30 cellular contexts compared by ENCODE assay signal in genomic region chr6:17506962-17507361, GRCh38.
"Had no signal": no experiment of that assay in that cellular context is flagged by ENCODE, and none has a peak within 500 bp of the region (broad histone marks: within the 10 kb centered on the region; RNA-seq: fewer than 3 reads in every experiment).

No MANE protein-coding gene starts in this region.

- H3K36me3 Mint-ChIP-seq: activated naive CD4-positive, alpha-beta T cell treated with anti-CD3 and anti-CD28 coated beads, Interleukin-2, amount 10 ng/mL, durations not matched to agents 7 days and 5 days; activated naive CD4-positive, alpha-beta T cell treated with anti-CD3 and anti-CD28 coated beads, Interleukin-2, amount 50 U/mL, for 72 hours; activated naive CD8-positive, alpha-beta T cell treated with anti-CD3 and anti-CD28 coated beads, Interleukin-2, amount 10 ng/mL, durations not matched to agents 7 days and 5 days had no signal

- ATAC-seq: activated CD4-positive, alpha-beta T cell treated with anti-CD3 and anti-CD28 coated beads for 36 hours; activated naive CD4-positive, alpha-beta T cell treated with anti-CD3 and anti-CD28 coated beads, Interleukin-2, amount 50 U/mL, for 72 hours; activated T-cell treated with anti-CD3 and anti-CD28 coated beads, Interleukin-2, amount 50 U/mL, for 72 hours; effector memory CD8-positive, alpha-beta T cell; T-helper 17 cell had no signal

- H3K4me1 Mint-ChIP-seq: activated CD4-positive, alpha-beta memory T cell treated with anti-CD3 and anti-CD28 coated beads, Interleukin-2, amount 10 ng/mL, durations not matched to agents 7 days and 5 days; activated CD4-positive, alpha-beta T cell treated with anti-CD3 and anti-CD28 coated beads for 36 hours; activated CD4-positive, alpha-beta T cell treated with anti-CD3 and anti-CD28 coated beads, Interleukin-2, amount 10 ng/mL, durations not matched to agents 7 days and 5 days; activated naive CD4-positive, alpha-beta T cell treated with anti-CD3 and anti-CD28 coated beads, Interleukin-2, amount 10 ng/mL, durations not matched to agents 7 days and 5 days; activated naive CD8-positive, alpha-beta T cell treated with anti-CD3 and anti-CD28 coated beads, Interleukin-2, amount 10 ng/mL, durations not matched to agents 7 days and 5 days; brain; central memory CD8-positive, alpha-beta T cell; T-helper 17 cell had no signal

- H3K27ac Mint-ChIP-seq: activated CD4-positive, alpha-beta memory T cell treated with anti-CD3 and anti-CD28 coated beads, Interleukin-2, amount 10 ng/mL, durations not matched to agents 7 days and 5 days; activated CD4-positive, alpha-beta T cell treated with anti-CD3 and anti-CD28 coated beads for 36 hours; activated CD4-positive, alpha-beta T cell treated with anti-CD3 and anti-CD28 coated beads, Interleukin-2, amount 10 ng/mL, durations not matched to agents 7 days and 5 days; activated naive CD4-positive, alpha-beta T cell treated with anti-CD3 and anti-CD28 coated beads, Interleukin-2, amount 10 ng/mL, durations not matched to agents 7 days and 5 days; activated naive CD4-positive, alpha-beta T cell treated with anti-CD3 and anti-CD28 coated beads, Interleukin-2, amount 50 U/mL, for 72 hours; activated naive CD8-positive, alpha-beta T cell treated with anti-CD3 and anti-CD28 coated beads, Interleukin-2, amount 10 ng/mL, durations not matched to agents 7 days and 5 days; activated T-cell treated with anti-CD3 and anti-CD28 coated beads, Interleukin-2, amount 50 U/mL, for 24 hours; activated T-cell treated with anti-CD3 and anti-CD28 coated beads, Interleukin-2, amount 50 U/mL, for 72 hours; brain; dendritic cell treated with granulocyte-macrophage colony-stimulating factor and Interleukin-4, amounts not matched to agents 40 ng/mL and 50 ng/mL, for 4 days; effector memory CD8-positive, alpha-beta T cell; T-helper 17 cell; T-helper 2 cell treated with Interferon-gamma antibody and Interleukin-4, amounts not matched to agents 5 μg/mL and 100 μg/mL, for 36 hours had no signal

- H3K27me3 Mint-ChIP-seq: activated CD4-positive, alpha-beta T cell treated with anti-CD3 and anti-CD28 coated beads, Interleukin-2, amount 10 ng/mL, durations not matched to agents 7 days and 5 days; activated naive CD4-positive, alpha-beta T cell treated with anti-CD3 and anti-CD28 coated beads, Interleukin-2, amount 10 ng/mL, durations not matched to agents 7 days and 5 days; brain; dendritic cell treated with granulocyte-macrophage colony-stimulating factor and Interleukin-4, amounts not matched to agents 40 ng/mL and 50 ng/mL, for 4 days had no signal

- H3K4me1 ChIP-seq: ascending aorta, breast epithelium had no signal

- H3K9me3 Mint-ChIP-seq: activated CD4-positive, alpha-beta memory T cell treated with anti-CD3 and anti-CD28 coated beads, Interleukin-2, amount 10 ng/mL, durations not matched to agents 7 days and 5 days; activated CD4-positive, alpha-beta T cell treated with anti-CD3 and anti-CD28 coated beads, Interleukin-2, amount 10 ng/mL, durations not matched to agents 7 days and 5 days; activated naive CD4-positive, alpha-beta T cell treated with anti-CD3 and anti-CD28 coated beads, Interleukin-2, amount 10 ng/mL, durations not matched to agents 7 days and 5 days; activated naive CD4-positive, alpha-beta T cell treated with anti-CD3 and anti-CD28 coated beads, Interleukin-2, amount 50 U/mL, for 72 hours; activated naive CD8-positive, alpha-beta T cell treated with anti-CD3 and anti-CD28 coated beads, Interleukin-2, amount 10 ng/mL, durations not matched to agents 7 days and 5 days; activated T-cell treated with anti-CD3 and anti-CD28 coated beads, Interleukin-2, amount 50 U/mL, for 24 hours; activated T-cell treated with anti-CD3 and anti-CD28 coated beads, Interleukin-2, amount 50 U/mL, for 72 hours; central memory CD8-positive, alpha-beta T cell; dendritic cell treated with granulocyte-macrophage colony-stimulating factor and Interleukin-4, amounts not matched to agents 40 ng/mL and 50 ng/mL, for 4 days; effector memory CD8-positive, alpha-beta T cell; T-helper 2 cell treated with Interferon-gamma antibody and Interleukin-4, amounts not matched to agents 5 μg/mL and 100 μg/mL, for 36 hours had no signal

- H3K27ac ChIP-seq: ascending aorta, breast epithelium, coronary artery had no signal

- H3K36me3 ChIP-seq: breast epithelium had no signal

- H3K4me3 ChIP-seq: ascending aorta, breast epithelium, coronary artery, esophagus muscularis mucosa had no signal

- DNase-seq: activated CD4-positive, alpha-beta memory T cell treated with anti-CD3 and anti-CD28 coated beads, Interleukin-2, amount 10 ng/mL, durations not matched to agents 7 days and 5 days; activated CD4-positive, alpha-beta T cell treated with anti-CD3 and anti-CD28 coated beads for 36 hours; activated CD4-positive, alpha-beta T cell treated with anti-CD3 and anti-CD28 coated beads, Interleukin-2, amount 10 ng/mL, durations not matched to agents 7 days and 5 days; activated CD4-positive, alpha-beta T cell treated with anti-CD3 and anti-CD28 coated beads, Interleukin-2, amount 50 U/mL, for 4 hours; activated CD4-positive, CD25-positive, alpha-beta regulatory T cell; activated CD4-positive, CD25-positive, alpha-beta regulatory T cell treated with anti-CD3 and anti-CD28 coated beads, Interleukin-2, amount 50 U/mL, for 72 hours; activated CD8-positive, alpha-beta memory T cell treated with anti-CD3 and anti-CD28 coated beads, Interleukin-2, amount 50 U/mL, for 48 hours; activated gamma-delta T cell; activated naive CD4-positive, alpha-beta T cell; activated naive CD4-positive, alpha-beta T cell treated with anti-CD3 and anti-CD28 coated beads, Interleukin-2, amount 10 ng/mL, durations not matched to agents 7 days and 5 days; activated naive CD8-positive, alpha-beta T cell treated with anti-CD3 and anti-CD28 coated beads, Interleukin-2, amount 10 ng/mL, durations not matched to agents 7 days and 5 days; activated T-cell treated with anti-CD3 and anti-CD28 coated beads for 4 hours; activated T-cell treated with anti-CD3 and anti-CD28 coated beads, Interleukin-2, amount 50 U/mL, for 24 hours; activated T-cell treated with anti-CD3 and anti-CD28 coated beads, Interleukin-2, amount 50 U/mL, for 72 hours; effector CD4-positive, alpha-beta T cell; effector memory CD8-positive, alpha-beta T cell; erythroblast; foreskin melanocyte; T-helper 1 cell; T-helper 17 cell; T1000 had no signal

- H3K9me3 ChIP-seq: ascending aorta, breast epithelium, esophagus muscularis mucosa had no signal

- H3K4me3 Mint-ChIP-seq: activated CD4-positive, alpha-beta memory T cell treated with anti-CD3 and anti-CD28 coated beads, Interleukin-2, amount 10 ng/mL, durations not matched to agents 7 days and 5 days; activated CD4-positive, alpha-beta T cell treated with anti-CD3 and anti-CD28 coated beads for 36 hours; activated CD4-positive, alpha-beta T cell treated with anti-CD3 and anti-CD28 coated beads, Interleukin-2, amount 10 ng/mL, durations not matched to agents 7 days and 5 days; activated naive CD4-positive, alpha-beta T cell treated with anti-CD3 and anti-CD28 coated beads, Interleukin-2, amount 10 ng/mL, durations not matched to agents 7 days and 5 days; activated naive CD8-positive, alpha-beta T cell treated with anti-CD3 and anti-CD28 coated beads, Interleukin-2, amount 10 ng/mL, durations not matched to agents 7 days and 5 days; activated T-cell treated with anti-CD3 and anti-CD28 coated beads, Interleukin-2, amount 50 U/mL, for 24 hours; activated T-cell treated with anti-CD3 and anti-CD28 coated beads, Interleukin-2, amount 50 U/mL, for 72 hours; brain; central memory CD8-positive, alpha-beta T cell; dendritic cell treated with granulocyte-macrophage colony-stimulating factor and Interleukin-4, amounts not matched to agents 40 ng/mL and 50 ng/mL, for 4 days; effector memory CD8-positive, alpha-beta T cell; T-helper 17 cell; T-helper 2 cell treated with Interferon-gamma antibody and Interleukin-4, amounts not matched to agents 5 μg/mL and 100 μg/mL, for 36 hours had no signal

- H3K27me3 ChIP-seq: ascending aorta, breast epithelium, esophagus muscularis mucosa had no signal
